ENCODE assay signal across 1 cellular context in the genomic region with DNA sequence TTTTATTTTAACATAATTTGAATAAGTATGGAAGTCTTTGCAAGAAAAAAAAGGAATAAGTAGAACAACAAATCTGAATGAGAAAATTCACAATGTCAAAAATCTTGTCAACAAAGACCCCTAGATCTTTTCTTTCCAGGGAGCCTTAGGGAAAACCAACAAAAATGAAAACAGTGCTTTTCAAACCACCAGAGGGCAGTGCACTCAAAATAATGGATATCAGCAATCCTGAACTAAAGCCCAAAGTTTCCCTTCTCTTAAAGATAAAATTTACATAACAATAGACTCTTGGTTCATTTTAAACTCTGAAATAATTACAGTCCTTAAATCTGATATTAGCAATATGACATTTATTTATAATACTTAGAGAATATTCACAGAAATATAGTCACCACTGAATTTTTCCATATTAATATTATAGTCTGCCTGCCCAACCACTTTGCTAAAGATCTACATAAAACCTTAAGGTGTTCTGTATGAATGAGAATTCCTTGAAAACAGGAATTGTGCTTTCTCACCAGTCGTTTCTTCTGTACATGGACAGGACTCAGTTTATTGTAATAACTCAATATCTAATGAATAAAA.
TF ChIP-seq lines count a peak whose summit lies in the region.

No MANE protein-coding gene starts in this region.

TF ChIP-seq in SK-N-SH treated with all-trans-retinoic acid at 6 μM for 48 hours, 23 proteins besides CTCF, POLR2A, EP300 and RAD21 (continued from another document):
- TF ChIP-seq, protein P1, sequence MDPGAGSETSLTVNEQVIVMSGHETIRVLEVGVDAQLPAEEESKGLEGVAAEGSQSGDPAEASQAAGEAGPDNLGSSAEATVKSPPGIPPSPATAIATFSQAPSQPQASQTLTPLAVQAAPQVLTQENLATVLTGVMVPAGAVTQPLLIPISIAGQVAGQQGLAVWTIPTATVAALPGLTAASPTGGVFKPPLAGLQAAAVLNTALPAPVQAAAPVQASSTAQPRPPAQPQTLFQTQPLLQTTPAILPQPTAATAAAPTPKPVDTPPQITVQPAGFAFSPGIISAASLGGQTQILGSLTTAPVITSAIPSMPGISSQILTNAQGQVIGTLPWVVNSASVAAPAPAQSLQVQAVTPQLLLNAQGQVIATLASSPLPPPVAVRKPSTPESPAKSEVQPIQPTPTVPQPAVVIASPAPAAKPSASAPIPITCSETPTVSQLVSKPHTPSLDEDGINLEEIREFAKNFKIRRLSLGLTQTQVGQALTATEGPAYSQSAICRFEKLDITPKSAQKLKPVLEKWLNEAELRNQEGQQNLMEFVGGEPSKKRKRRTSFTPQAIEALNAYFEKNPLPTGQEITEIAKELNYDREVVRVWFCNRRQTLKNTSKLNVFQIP (CRISPR knock-in tag; IDR thresholded peaks at IDR 0.05; ENCODE audit: borderline replicate concordance, low read depth), result no peak
- TF ChIP-seq ZC3H10 (CRISPR knock-in tag; IDR thresholded peaks at IDR 0.05) (no peak), ARNTL (CRISPR knock-in tag; IDR thresholded peaks at IDR 0.05; ENCODE audit: borderline replicate concordance, low read depth) (no peak), ISL1 (CRISPR knock-in tag; IDR thresholded peaks at IDR 0.05) (no peak)
TF ChIP-seq in SK-N-SH treated with all-trans-retinoic acid at 6 μM for 48 hours: peak in this region for 0.
